10 cellular contexts compared by ENCODE assay signal in genomic region chr14:67941456-67942018, GRCh38.
DNase-seq lines count a peak whose midpoint lies in the region; TF ChIP-seq lines count a peak whose summit lies in the region.
"Had no signal": no experiment of that assay in that cellular context is flagged by ENCODE, and none has a peak within 500 bp of the region (broad histone marks: within the 10 kb centered on the region; RNA-seq: fewer than 3 reads in every experiment).

No MANE protein-coding gene starts in this region.

- peak; percentile 25 for DNase-seq in MCF 10A (ENCODE audit: unreplicated experiment)
- no peak for DNase-seq in mammary epithelial cell
- peak; percentile 66 for DNase-seq in fibroblast of gingiva (ENCODE audit: low read depth)
- no peak for DNase-seq in NOMO-1 (lab: John Stamatoyannopoulos, UW; ENCODE audit: unreplicated experiment in 2 of 2)
- DNase-seq in iPS-NIHi7 (ENCODE audit: extremely low spot score) = no peak
- no peak for DNase-seq in activated CD4-positive, alpha-beta T cell treated with anti-CD3 and anti-CD28 coated beads for 48 hours
- DNase-seq in stimulated activated naive CD4-positive, alpha-beta T cell treated with Interleukin-2 at 50 U/mL for 16 hours (lab: John Stamatoyannopoulos, UW) = no peak
- DNase-seq: activated naive CD8-positive, alpha-beta T cell treated with anti-CD3 and anti-CD28 coated beads, Interleukin-2, amount 10 ng/mL, durations not matched to agents 7 days and 5 days; SW 1271 had no signal

- H3K79me2 ChIP-seq in mammary epithelial cell (ENCODE audit: insufficient read depth, low read length) = no peaks in the 10 kb centered on the region

- BruUV-seq in MCF 10A (replicated peaks; lab: Mats Ljungman, UMichigan) (TSS peak; percentile 30), mammary epithelial cell (replicated peaks; lab: Mats Ljungman, UMichigan) (no TSS peak)

- H3K27ac ChIP-seq in mammary epithelial cell (ENCODE audit: insufficient read depth, low read depth, low read length) (no peak overlapping the region), muscle layer of colon (ENCODE audit: low read depth, low read length) (peak overlapping the region; percentile 68)

- no peak overlapping the region for H3K4me2 ChIP-seq in mammary epithelial cell (ENCODE audit: insufficient read depth, low read depth, low read length)

- H3K36me3 Mint-ChIP-seq in MCF 10A (ENCODE audit: insufficient read depth, unreplicated experiment) = no peaks in the 10 kb centered on the region
- H3K36me3 Mint-ChIP-seq: activated naive CD8-positive, alpha-beta T cell treated with anti-CD3 and anti-CD28 coated beads, Interleukin-2, amount 10 ng/mL, durations not matched to agents 7 days and 5 days had no signal

- H3K4me3 ChIP-seq in mammary epithelial cell (replicated peaks in 1 of 3; ENCODE audit: insufficient read depth in 1 of 3, low read depth in 2 of 3, low read length in 3 of 3) (no peak overlapping the region), muscle layer of colon (ENCODE audit: low read depth in 1 of 2, low read length in 2 of 2) (no peak overlapping the region)

- H3K9ac ChIP-seq in mammary epithelial cell (ENCODE audit: insufficient read depth, low read length) (no peak overlapping the region), muscle layer of colon (ENCODE audit: low read length) (peak overlapping the region; percentile 12)

- CTCF ChIA-PET in MCF 10A (lab: Yijun Ruan, JAX) = interaction anchor here (0.6 to 3.0 kb wide), 9 partner anchors 8 to 903 kb away, joined by 3 to 14 read pairs (median 4); no protein-coding TSS in a partner anchor
- CTCF ChIA-PET in mammary epithelial cell (lab: Charles Lee; ENCODE audit: low non-redundant PET) = no interaction called here

- H3K4me1 ChIP-seq in mammary epithelial cell (ENCODE audit: insufficient read depth, low read length) (peaks cover 17% of the 10 kb centered on the region), muscle layer of colon (ENCODE audit: insufficient read depth, low read length) (peaks cover 57% of the 10 kb centered on the region)

- H2AFZ ChIP-seq in mammary epithelial cell (ENCODE audit: low read depth, low read length) = no peak overlapping the region

- H3K4me1 Mint-ChIP-seq in MCF 10A (ENCODE audit: insufficient read depth, unreplicated experiment) = peaks cover 52% of the 10 kb centered on the region

- H3K4me3 Mint-ChIP-seq in MCF 10A (ENCODE audit: unreplicated experiment) = peak overlapping the region; percentile 7
- H3K4me3 Mint-ChIP-seq: activated naive CD8-positive, alpha-beta T cell treated with anti-CD3 and anti-CD28 coated beads, Interleukin-2, amount 10 ng/mL, durations not matched to agents 7 days and 5 days had no signal

- in situ Hi-C loops in mammary epithelial cell (cut with MboI; ENCODE audit: low sequenced_read_pairs in 2 of 2) = loop anchor here in 1 of 2 donors (5.0 to 25.0 kb wide), 3 partner anchors 306 to 596 kb away; no protein-coding TSS in a partner anchor

- peak overlapping the region; percentile 87 for H3K27ac Mint-ChIP-seq in MCF 10A (ENCODE audit: low read depth, unreplicated experiment)
- H3K27ac Mint-ChIP-seq: activated naive CD8-positive, alpha-beta T cell treated with anti-CD3 and anti-CD28 coated beads, Interleukin-2, amount 10 ng/mL, durations not matched to agents 7 days and 5 days had no signal

- intact Hi-C loops in MCF 10A (cut with micrococcal nuclease) (loop anchor here (5.0 to 10.0 kb wide), 5 partner anchors 143 to 756 kb away; no protein-coding TSS in a partner anchor), mammary epithelial cell (cut with micrococcal nuclease) (loop anchor here (5.0 to 10.0 kb wide), 2 partner anchors 104 to 743 kb away; no protein-coding TSS in a partner anchor)

- H3K27me3 ChIP-seq in mammary epithelial cell (ENCODE audit: insufficient read depth, low read length) = no peaks in the 10 kb centered on the region
- no peaks in the 10 kb centered on the region for H3K27me3 ChIP-seq in muscle layer of colon (ENCODE audit: control insufficient read depth in 1 of 2, insufficient read depth in 2 of 2, low read length in 2 of 2)

- H3K9me3 ChIP-seq in mammary epithelial cell (replicated peaks; ENCODE audit: insufficient read depth, low read length) (no peaks in the 10 kb centered on the region), muscle layer of colon (ENCODE audit: low read length) (no peaks in the 10 kb centered on the region)

- no peaks in the 10 kb centered on the region for H3K27me3 Mint-ChIP-seq in MCF 10A (ENCODE audit: insufficient read depth, unreplicated experiment)
- H3K27me3 Mint-ChIP-seq: activated naive CD8-positive, alpha-beta T cell treated with anti-CD3 and anti-CD28 coated beads, Interleukin-2, amount 10 ng/mL, durations not matched to agents 7 days and 5 days had no signal

- 0% methylated on average over 1 of the region's 1 CpG for WGBS in mammary epithelial cell (ENCODE audit: low coverage, missing lambda C conversion rate)

- H3K36me3 ChIP-seq in mammary epithelial cell (ENCODE audit: insufficient read depth, low read length) (no peaks in the 10 kb centered on the region), muscle layer of colon (ENCODE audit: insufficient read depth, low read length) (no peaks in the 10 kb centered on the region)

- dilution Hi-C loops in mammary epithelial cell (cut with HindIII; ENCODE audit: low sequenced_read_pairs) = loop anchor here (25.0 kb wide), 2 partner anchors 296 to 871 kb away; no protein-coding TSS in a partner anchor

- TF ChIP-seq CTCF in MCF 10A (IDR thresholded peaks at IDR 0.05; ENCODE audit: unreplicated experiment) (no peak), mammary epithelial cell (conservative IDR thresholded peaks at IDR 0.05 in 1 of 2, IDR thresholded peaks at IDR 0.05 in 1 of 2; ENCODE audit: extremely low read depth in 1 of 2, insufficient read depth in 1 of 2, low read depth in 1 of 2, low read length in 2 of 2) (no peak)

- H4K20me1 ChIP-seq in mammary epithelial cell (ENCODE audit: insufficient read depth, low read length) = no peaks in the 10 kb centered on the region

- POLR2A ChIA-PET in MCF 10A (lab: Yijun Ruan, JAX) = interaction anchor here (0.6 to 3.9 kb wide), 21 partner anchors 135 to 875 kb away, joined by 3 to 24 read pairs (median 5); partner anchors contain the start of gene ZFP36L1

- no peaks in the 10 kb centered on the region for H3K9me3 Mint-ChIP-seq in MCF 10A (ENCODE audit: unreplicated experiment)
- H3K9me3 Mint-ChIP-seq: activated naive CD8-positive, alpha-beta T cell treated with anti-CD3 and anti-CD28 coated beads, Interleukin-2, amount 10 ng/mL, durations not matched to agents 7 days and 5 days had no signal

Comparison
In these comparisons a context has a peak if more than half of its experiments do, and no peak if none do; other contexts are left out.
1. DNase-seq: peak in MCF 10A (single experiment) and fibroblast of gingiva (single experiment); none in mammary epithelial cell (single experiment), NOMO-1 (0 of 2), iPS-NIHi7 (single experiment), activated CD4-positive, alpha-beta T cell treated with anti-CD3 and anti-CD28 coated beads for 48 hours (single experiment) and stimulated activated naive CD4-positive, alpha-beta T cell treated with Interleukin-2 at 50 U/mL for 16 hours (single experiment).